Comparison of ENCODE assay signal across 22 cellular contexts in genomic region chr6:128307671-128308070, GRCh38.
"Had no signal": no experiment of that assay in that cellular context is flagged by ENCODE, and none has a peak within 500 bp of the region (broad histone marks: within the 10 kb centered on the region; RNA-seq: fewer than 3 reads in every experiment).

No MANE protein-coding gene starts in this region.

- DNase-seq: activated CD4-positive, alpha-beta T cell treated with anti-CD3 and anti-CD28 coated beads, Interleukin-2, amount 10 ng/mL, durations not matched to agents 7 days and 5 days; activated CD8-positive, alpha-beta T cell treated with anti-CD3 and anti-CD28 coated beads, Interleukin-2, amount 10 ng/mL, durations not matched to agents 7 days and 5 days; activated gamma-delta T cell; aorta; effector memory CD4-positive, alpha-beta T cell; immature natural killer cell; left ventricle myocardium inferior; midbrain; natural killer cell; sigmoid colon; spleen; stimulated activated CD4-positive, alpha-beta T cell treated with anti-CD3 and anti-CD28 coated beads, Interleukin-4, amount 100 ng/mL, for 1 hour; stimulated activated naive CD4-positive, alpha-beta T cell treated with Interleukin-2 at 50 U/mL for 16 hours had no signal

- H3K27me3 ChIP-seq: cardiac muscle cell, esophagus muscularis mucosa, hepatocyte, sigmoid colon, spleen, vagina had no signal

- H3K4me2 ChIP-seq: hepatocyte had no signal

- H3K4me3 ChIP-seq: cardiac muscle cell, esophagus muscularis mucosa, hepatocyte, left ventricle myocardium inferior, sigmoid colon, spleen, thoracic aorta, vagina had no signal

- H3K9me3 Mint-ChIP-seq: activated naive CD4-positive, alpha-beta T cell treated with anti-CD3 and anti-CD28 coated beads, Interleukin-2, amount 50 U/mL, for 24 hours had no signal

- ATAC-seq: activated CD8-positive, alpha-beta T cell treated with anti-CD3 and anti-CD28 coated beads, Interleukin-2, amount 10 ng/mL, durations not matched to agents 7 days and 5 days; natural killer cell had no signal

- H3K36me3 Mint-ChIP-seq: immature natural killer cell, natural killer cell had no signal

- H3K4me3 Mint-ChIP-seq: activated CD4-positive, alpha-beta T cell treated with anti-CD3 and anti-CD28 coated beads, Interleukin-2, amount 10 ng/mL, durations not matched to agents 7 days and 5 days; activated CD8-positive, alpha-beta T cell treated with anti-CD3 and anti-CD28 coated beads, Interleukin-2, amount 10 ng/mL, durations not matched to agents 7 days and 5 days; activated naive CD4-positive, alpha-beta T cell treated with anti-CD3 and anti-CD28 coated beads, Interleukin-2, amount 50 U/mL, for 24 hours; activated T-helper 1 cell treated with anti-CD3 and anti-CD28 coated beads, Interleukin-12 subunit alpha, Interleukin-12 subunit beta, Interleukin-2, Interleukin-4 antibody, amounts not matched to agents 30 ng/mL and 10 ng/mL and 1 ng/mL, durations not matched to agents 14 hours and 24 hours and 36 hours; dendritic cell treated with granulocyte-macrophage colony-stimulating factor and Interleukin-4, amounts not matched to agents 40 ng/mL and 50 ng/mL, for 4 days; immature natural killer cell; natural killer cell; type B pancreatic cell had no signal

- H3K27ac Mint-ChIP-seq: activated CD4-positive, alpha-beta T cell treated with anti-CD3 and anti-CD28 coated beads, Interleukin-2, amount 10 ng/mL, durations not matched to agents 7 days and 5 days; activated CD8-positive, alpha-beta T cell treated with anti-CD3 and anti-CD28 coated beads, Interleukin-2, amount 10 ng/mL, durations not matched to agents 7 days and 5 days; activated naive CD4-positive, alpha-beta T cell treated with anti-CD3 and anti-CD28 coated beads, Interleukin-2, amount 50 U/mL, for 24 hours; activated T-helper 1 cell treated with anti-CD3 and anti-CD28 coated beads, Interleukin-12 subunit alpha, Interleukin-12 subunit beta, Interleukin-2, Interleukin-4 antibody, amounts not matched to agents 30 ng/mL and 10 ng/mL and 1 ng/mL, durations not matched to agents 14 hours and 24 hours and 36 hours; dendritic cell treated with granulocyte-macrophage colony-stimulating factor and Interleukin-4, amounts not matched to agents 40 ng/mL and 50 ng/mL, for 4 days; immature natural killer cell; natural killer cell; type B pancreatic cell had no signal

- H3K27ac ChIP-seq: cardiac muscle cell, esophagus muscularis mucosa, hepatocyte, left ventricle myocardium inferior, sigmoid colon, spleen, thoracic aorta, vagina had no signal

- H3K9me3 ChIP-seq: esophagus muscularis mucosa, left ventricle myocardium inferior, sigmoid colon, spleen, thoracic aorta, vagina had no signal

- H3K36me3 ChIP-seq: cardiac muscle cell, esophagus muscularis mucosa, left ventricle myocardium inferior, sigmoid colon, spleen, thoracic aorta, vagina had no signal

- H3K4me1 ChIP-seq: vagina had no signal

- H3K27me3 Mint-ChIP-seq: activated CD4-positive, alpha-beta T cell treated with anti-CD3 and anti-CD28 coated beads, Interleukin-2, amount 10 ng/mL, durations not matched to agents 7 days and 5 days; activated naive CD4-positive, alpha-beta T cell treated with anti-CD3 and anti-CD28 coated beads, Interleukin-2, amount 50 U/mL, for 24 hours; dendritic cell treated with granulocyte-macrophage colony-stimulating factor and Interleukin-4, amounts not matched to agents 40 ng/mL and 50 ng/mL, for 4 days; type B pancreatic cell had no signal

- H2AFZ ChIP-seq: hepatocyte had no signal
